Comparison of ENCODE assay signal across 14 cellular contexts in genomic region chr10:44965104-44965503, GRCh38. TPM values are rescaled to one million over a fixed set of nuclear protein-coding genes. Genes with fewer than 3 reads are reported as not detected.
DNase-seq lines count a peak whose midpoint lies in the region; ATAC-seq and TF ChIP-seq lines count a peak whose summit lies in the region.
"Had no signal": no experiment of that assay in that cellular context is flagged by ENCODE, and none has a peak within 500 bp of the region (broad histone marks: within the 10 kb centered on the region; RNA-seq: fewer than 3 reads in every experiment).

No MANE protein-coding gene starts in this region.

- H3K27me3 ChIP-seq in BLaER1 treated with 17β-estradiol and CSF1 and Interleukin-3, amounts not matched to agents 10 nM and 100 nM: no peaks in the 10 kb centered on the region
- no peaks in the 10 kb centered on the region for H3K27me3 ChIP-seq in Peyer's patch
- no peaks in the 10 kb centered on the region for H3K27me3 ChIP-seq in hepatocyte
- no peaks in the 10 kb centered on the region for H3K27me3 ChIP-seq in gastrocnemius medialis
- no peaks in the 10 kb centered on the region for H3K27me3 ChIP-seq in osteoblast (ENCODE audit: insufficient read depth, low read length)
- H3K27me3 ChIP-seq in PC-9 (ENCODE audit: insufficient read depth, low read depth): no peaks in the 10 kb centered on the region

- H3K79me2 ChIP-seq in hepatocyte: peaks cover 20% of the 10 kb centered on the region
- no peaks in the 10 kb centered on the region for H3K79me2 ChIP-seq in osteoblast (ENCODE audit: insufficient read depth, low read length)
- H3K79me2 ChIP-seq in PC-9 (ENCODE audit: low read depth): no peaks in the 10 kb centered on the region

- WGBS in hepatocyte (ENCODE audit: low lambda C conversion rate, missing lambda C conversion rate): 95% methylated on average over 1 of the region's 1 CpG

- peak overlapping the region in 5 of 10 experiments; percentile 87 to 92 (median 90); a peak in 10 of 20 replicates for H3K4me3 ChIP-seq in BLaER1 treated with 17β-estradiol and CSF1 and Interleukin-3, amounts not matched to agents 10 nM and 100 nM
- no peak overlapping the region for H3K4me3 ChIP-seq in Peyer's patch
- H3K4me3 ChIP-seq in hepatocyte: no peak overlapping the region
- H3K4me3 ChIP-seq in gastrocnemius medialis: no peak overlapping the region
- H3K4me3 ChIP-seq in osteoblast (ENCODE audit: insufficient read depth, low read length): no peak overlapping the region
- H3K4me3 ChIP-seq in PC-9: no peak overlapping the region
- H3K4me3 ChIP-seq: SK-N-MC had no signal

- H3K27ac ChIP-seq in BLaER1 treated with 17β-estradiol and CSF1 and Interleukin-3, amounts not matched to agents 10 nM and 100 nM: peak overlapping the region in 9 of 11 experiments; percentile 89 to 98 (median 93); a peak in 19 of 22 replicates
- H3K27ac ChIP-seq in Peyer's patch (peak overlapping the region in 3 of 4 donors; percentile 27 to 67 (median 58)), hepatocyte (peak overlapping the region; percentile 93), gastrocnemius medialis (peak overlapping the region; percentile 89 to 97 (median 95)), osteoblast (ENCODE audit: low read depth, low read length) (no peak overlapping the region), PC-9 (no peak overlapping the region)
- H3K27ac ChIP-seq: SK-N-MC had no signal

- BruUV-seq in PC-9 (replicated peaks; lab: Mats Ljungman, UMichigan): no TSS peak

- in situ Hi-C loops in gastrocnemius medialis (cut with MboI; ENCODE audit: low sequenced_read_pairs in 4 of 4): no loop called here

- DNase-seq in Peyer's patch (no peak), hepatocyte (ENCODE audit: low spot score) (no peak), gastrocnemius medialis (no peak), NCI-H2196 (lab: John Stamatoyannopoulos, UW; ENCODE audit: unreplicated experiment) (no peak), osteoblast (ENCODE audit: insufficient read length, low spot score, missing footprints) (no peak), PC-9 (no peak)
- DNase-seq in activated T-cell treated with anti-CD3 and anti-CD28 coated beads, Interleukin-2, amount 50 U/mL, for 1 hour: no peak
- DNase-seq: activated T-cell treated with anti-CD3 and anti-CD28 coated beads, Interleukin-2, amount 50 U/mL, for 24 hours; aorta; midbrain; NCI-H524 treated with DMSO at 0.1 percent for 48 hours had no signal

- TF ChIP-seq POLR2A in Peyer's patch (IDR thresholded peaks at IDR 0.05): no peak
- TF ChIP-seq POLR2A in gastrocnemius medialis (IDR thresholded peaks at IDR 0.05): no peak

- CTCF ChIA-PET in PC-9 (lab: Charles Lee): interaction anchor here (0.6 kb wide), 1 partner anchor 11 kb away, joined by 5 read pairs; no protein-coding TSS in a partner anchor

- H3K9me2 ChIP-seq in hepatocyte (replicated peaks; ENCODE audit: insufficient read depth) (no peaks in the 10 kb centered on the region), PC-9 (ENCODE audit: insufficient read depth) (no peaks in the 10 kb centered on the region)

- H3K4me2 ChIP-seq in BLaER1 treated with 17β-estradiol and CSF1 and Interleukin-3, amounts not matched to agents 10 nM and 100 nM: peak overlapping the region; percentile 96 to 100 (median 99)
- H3K4me2 ChIP-seq in hepatocyte (no peak overlapping the region), osteoblast (ENCODE audit: insufficient read depth, low read length) (no peak overlapping the region), PC-9 (no peak overlapping the region; the same call in 1 of the 2 replicates)

- POLR2A ChIA-PET in PC-9 (lab: Charles Lee; ENCODE audit: unreplicated experiment): no interaction called here

- H3K9me3 ChIP-seq in BLaER1 treated with 17β-estradiol and CSF1 and Interleukin-3, amounts not matched to agents 10 nM and 100 nM (replicated peaks in 1 of 11): no peaks in the 10 kb centered on the region
- H3K9me3 ChIP-seq in Peyer's patch (no peaks in the 10 kb centered on the region), hepatocyte (ENCODE audit: low read depth) (no peaks in the 10 kb centered on the region), gastrocnemius medialis (no peaks in the 10 kb centered on the region), osteoblast (ENCODE audit: low read depth, low read length) (no peaks in the 10 kb centered on the region), PC-9 (ENCODE audit: insufficient read depth, low read depth) (no peaks in the 10 kb centered on the region)

- intact Hi-C loops in gastrocnemius medialis (cut with DNase I; ENCODE audit: low total_unique reads): loop anchor here (2.0 kb wide), 1 partner anchor 32 kb away; no protein-coding TSS in a partner anchor
- intact Hi-C loops in PC-9 (cut with micrococcal nuclease; ENCODE audit: unreplicated experiment): no loop called here

- H2AFZ ChIP-seq in hepatocyte: no peak overlapping the region
- H2AFZ ChIP-seq in osteoblast (ENCODE audit: low read length): no peak overlapping the region
- H2AFZ ChIP-seq in PC-9: no peak overlapping the region

- peaks cover 0 to 59% (median 8%) of the 10 kb centered on the region in 11 experiments; a peak in 16 of 22 replicates for H3K36me3 ChIP-seq in BLaER1 treated with 17β-estradiol and CSF1 and Interleukin-3, amounts not matched to agents 10 nM and 100 nM
- H3K36me3 ChIP-seq in Peyer's patch (peaks cover 0 to 3% (median 0%) of the 10 kb centered on the region in 3 donors), hepatocyte (replicated peaks; ENCODE audit: insufficient read depth, low read depth) (no peaks in the 10 kb centered on the region), gastrocnemius medialis (no peaks in the 10 kb centered on the region), osteoblast (ENCODE audit: insufficient read depth, low read length) (no peaks in the 10 kb centered on the region), PC-9 (ENCODE audit: low read depth) (no peaks in the 10 kb centered on the region)

- TF ChIP-seq CTCF in Peyer's patch (IDR thresholded peaks at IDR 0.05) (no peak), hepatocyte (IDR thresholded peaks at IDR 0.05; ENCODE audit: poor library complexity) (no peak), gastrocnemius medialis (IDR thresholded peaks at IDR 0.05 in 4 of 5, conservative IDR thresholded peaks at IDR 0.05 in 1 of 5) (no peak), osteoblast (IDR thresholded peaks at IDR 0.05; ENCODE audit: extremely low read depth, low read depth, low read length) (no peak), PC-9 (conservative IDR thresholded peaks at IDR 0.05) (no peak)

- peaks cover 12% of the 10 kb centered on the region; the same call in 1 of the 2 replicates for H3F3A ChIP-seq in PC-9 (ENCODE audit: insufficient read depth, low read depth)

- H4K20me1 ChIP-seq in BLaER1 treated with 17β-estradiol and CSF1 and Interleukin-3, amounts not matched to agents 10 nM and 100 nM: peaks cover 0 to 20% (median 0%) of the 10 kb centered on the region in 11 experiments; a peak in 4 of 22 replicates
- no peaks in the 10 kb centered on the region for H4K20me1 ChIP-seq in hepatocyte (ENCODE audit: insufficient read depth, poor library complexity, severe bottlenecking)
- no peaks in the 10 kb centered on the region for H4K20me1 ChIP-seq in osteoblast (ENCODE audit: insufficient read depth, low read length)
- no peaks in the 10 kb centered on the region for H4K20me1 ChIP-seq in PC-9 (ENCODE audit: insufficient read depth)

- no peak for ATAC-seq in gastrocnemius medialis
- ATAC-seq: HCT116 had no signal

- peak overlapping the region in 7 of 11 experiments; percentile 28 to 92 (median 87); a peak in 10 of 22 replicates for H3K9ac ChIP-seq in BLaER1 treated with 17β-estradiol and CSF1 and Interleukin-3, amounts not matched to agents 10 nM and 100 nM

- H3K4me1 ChIP-seq in BLaER1 treated with 17β-estradiol and CSF1 and Interleukin-3, amounts not matched to agents 10 nM and 100 nM: peaks cover 82 to 100% (median 98%) of the 10 kb centered on the region in 10 experiments
- H3K4me1 ChIP-seq in Peyer's patch (peaks cover 4 to 49% (median 35%) of the 10 kb centered on the region in 4 donors), hepatocyte (ENCODE audit: insufficient read depth) (peaks cover 61% of the 10 kb centered on the region), gastrocnemius medialis (peaks cover 94 to 95% of the 10 kb centered on the region in 2 donors), osteoblast (ENCODE audit: insufficient read depth, low read length) (peaks cover 27% of the 10 kb centered on the region), PC-9 (replicated peaks; ENCODE audit: insufficient read depth) (peaks cover 10% of the 10 kb centered on the region; the same call in 1 of the 2 replicates)

RNA-seq across cellular contexts. Expression of gene RASSF4, which starts 5.5 kb away (rescaled TPM):
- total RNA-seq in Peyer's patch (10 to 100 TPM; 62.7 to 99.6 (median 68.2) TPM), hepatocyte (19.2 and 23.5 TPM in 2 replicates), gastrocnemius medialis (10 to 100 TPM in 3 of 4 donors, 1 to 10 TPM in 1; 9.4 to 39.7 (median 24.0) TPM), osteoblast (2.9 and 4.0 TPM in 2 replicates), PC-9 (2021) (6.5 and 7.6 TPM in 2 replicates)
- 20.1 and 26.8 TPM in 2 replicates for polyA plus RNA-seq in hepatocyte

RNA-seq across cellular contexts. Expression of gene DEPP1, which starts 13.5 kb away (rescaled TPM):
- total RNA-seq in Peyer's patch (10 to 100 TPM in 3 of 4 donors, 1 to 10 TPM in 1; 3.9 to 96.0 (median 49.8) TPM), hepatocyte (24.0 and 30.6 TPM in 2 replicates), gastrocnemius medialis (100 to 1,000 TPM in 2 of 4 donors, 10 to 100 TPM in 2; 83.4 to 331 (median 120) TPM), osteoblast (43.6 and 87.6 TPM in 2 replicates), PC-9 (2021) (13.2 and 15.1 TPM in 2 replicates)
- polyA plus RNA-seq in hepatocyte: 45.6 and 54.7 TPM in 2 replicates

RNA-seq across cellular contexts. Expression of gene ZNF22, which starts 35.6 kb away (rescaled TPM):
- total RNA-seq in Peyer's patch (10 to 100 TPM in 1 of 4 donors, 1 to 10 TPM in 3; 4.7 to 19.0 (median 8.0) TPM), hepatocyte (32.2 and 41.7 TPM in 2 replicates), gastrocnemius medialis (10 to 100 TPM in 2 of 4 donors, 1 to 10 TPM in 2; 3.6 to 12.3 (median 8.1) TPM), osteoblast (13.8 and 14.4 TPM in 2 replicates), PC-9 (2021) (22.4 and 29.9 TPM in 2 replicates)
- polyA plus RNA-seq in hepatocyte: 20.5 and 25.9 TPM in 2 replicates

RNA-seq across cellular contexts. Expression of gene TMEM72, which starts 54.0 kb away (rescaled TPM):
- under 1 TPM in 1 of 4 donors, not detected in 3; 0.53 TPM for total RNA-seq in Peyer's patch
- total RNA-seq in hepatocyte: 0.13 TPM in 1 of 2 replicates, not detected in the other
- 0.69 TPM in 1 of 2 replicates, not detected in the other for polyA plus RNA-seq in hepatocyte
- not detected for total RNA-seq in gastrocnemius medialis
- total RNA-seq in osteoblast: not detected in 2 replicates
- not detected in 2 replicates for total RNA-seq in PC-9 (2021)
- total RNA-seq: aorta had no signal
- polyA plus RNA-seq: aorta had no signal

Comparison
In these comparisons a context has a peak if more than half of its experiments do, and no peak if none do; other contexts are left out.
1. H3K27ac ChIP-seq: peak in BLaER1 treated with 17β-estradiol and CSF1 and Interleukin-3, amounts not matched to agents 10 nM and 100 nM (9 of 11), Peyer's patch (3 of 4), hepatocyte (single experiment) and gastrocnemius medialis (4 of 4); none in osteoblast (single experiment) and PC-9 (single experiment).
2. H3K4me2 ChIP-seq: peak in BLaER1 treated with 17β-estradiol and CSF1 and Interleukin-3, amounts not matched to agents 10 nM and 100 nM (11 of 11); none in hepatocyte (single experiment), osteoblast (single experiment) and PC-9 (single experiment).